Comparison of ENCODE assay signal across 28 cellular contexts in genomic region chr1:149914545-149914944, GRCh38.
"Had no signal": no experiment of that assay in that cellular context is flagged by ENCODE, and none has a peak within 500 bp of the region (broad histone marks: within the 10 kb centered on the region; RNA-seq: fewer than 3 reads in every experiment).

No MANE protein-coding gene starts in this region.

- H3K27ac Mint-ChIP-seq: activated T-cell treated with anti-CD3 and anti-CD28 coated beads, Interleukin-2, amount 50 U/mL, for 72 hours; dendritic cell treated with granulocyte-macrophage colony-stimulating factor and Interleukin-4, amounts not matched to agents 40 ng/mL and 50 ng/mL, for 4 days; endodermal cell; mesothelial cell of epicardium; naive B cell; stimulated activated memory B cell treated with anti-CD40 and anti-IgM and Interleukin-4, amounts not matched to agents 10 μg/mL and 1 μg/mL and 100 μg/mL, for 72 hours; stimulated activated naive CD8-positive, alpha-beta T cell treated with anti-CD3 and anti-CD28 coated beads, Interleukin-15, amount 100 ng/mL, for 72 hours had no signal

- H3K4me3 Mint-ChIP-seq: activated naive CD4-positive, alpha-beta T cell treated with anti-CD3 and anti-CD28 coated beads, Interleukin-2, amount 10 ng/mL, durations not matched to agents 7 days and 5 days; activated T-cell treated with anti-CD3 and anti-CD28 coated beads, Interleukin-2, amount 50 U/mL, for 72 hours; dendritic cell treated with granulocyte-macrophage colony-stimulating factor and Interleukin-4, amounts not matched to agents 40 ng/mL and 50 ng/mL, for 4 days; endodermal cell; stimulated activated memory B cell treated with anti-CD40 and anti-IgM and Interleukin-4, amounts not matched to agents 10 μg/mL and 1 μg/mL and 100 μg/mL, for 72 hours; stimulated activated naive CD8-positive, alpha-beta T cell treated with anti-CD3 and anti-CD28 coated beads, Interleukin-15, amount 100 ng/mL, for 72 hours had no signal

- H3K36me3 ChIP-seq: breast epithelium, pancreas, prostate gland, thyroid gland, upper lobe of left lung, vagina had no signal

- H3K4me1 ChIP-seq: breast epithelium, pancreas, prostate gland had no signal

- DNase-seq: activated CD4-positive, CD25-positive, alpha-beta regulatory T cell treated with anti-CD3 and anti-CD28 coated beads, Interleukin-2, amount 50 U/mL, for 72 hours; activated naive CD4-positive, alpha-beta T cell treated with anti-CD3 and anti-CD28 coated beads, Interleukin-2, amount 10 ng/mL, durations not matched to agents 7 days and 5 days; activated T-cell treated with anti-CD3 and anti-CD28 coated beads, Interleukin-2, amount 50 U/mL, for 72 hours; central memory CD4-positive, alpha-beta T cell; endodermal cell; foreskin fibroblast; head of caudate nucleus; hippocampal formation; left cardiac atrium; left ventricle myocardium superior; naive B cell; nucleus accumbens; pancreas; sigmoid colon; small intestine; stimulated activated CD4-positive, alpha-beta T cell treated with anti-CD3 and anti-CD28 coated beads, Interleukin-4, amount 100 ng/mL, for 24 hours; stimulated activated naive CD8-positive, alpha-beta T cell treated with anti-CD3 and anti-CD28 coated beads, Interleukin-15, amount 100 ng/mL, for 72 hours; T-helper 9 cell; thyroid gland; upper lobe of left lung; WERI-Rb-1 had no signal

- H3K36me3 Mint-ChIP-seq: stimulated activated memory B cell treated with anti-CD40 and anti-IgM and Interleukin-4, amounts not matched to agents 10 μg/mL and 1 μg/mL and 100 μg/mL, for 72 hours had no signal

- ATAC-seq: activated T-cell treated with anti-CD3 and anti-CD28 coated beads, Interleukin-2, amount 50 U/mL, for 72 hours; esophagus mucosa; left cardiac atrium; left ventricle myocardium superior; pancreas; stimulated activated memory B cell treated with anti-CD40 and anti-IgM and Interleukin-4, amounts not matched to agents 10 μg/mL and 1 μg/mL and 100 μg/mL, for 72 hours; stimulated activated naive CD8-positive, alpha-beta T cell treated with anti-CD3 and anti-CD28 coated beads, Interleukin-15, amount 100 ng/mL, for 72 hours had no signal

- H3K9me3 Mint-ChIP-seq: activated naive CD4-positive, alpha-beta T cell treated with anti-CD3 and anti-CD28 coated beads, Interleukin-2, amount 10 ng/mL, durations not matched to agents 7 days and 5 days; activated T-cell treated with anti-CD3 and anti-CD28 coated beads, Interleukin-2, amount 50 U/mL, for 72 hours; dendritic cell treated with granulocyte-macrophage colony-stimulating factor and Interleukin-4, amounts not matched to agents 40 ng/mL and 50 ng/mL, for 4 days; endodermal cell; mesothelial cell of epicardium; stimulated activated memory B cell treated with anti-CD40 and anti-IgM and Interleukin-4, amounts not matched to agents 10 μg/mL and 1 μg/mL and 100 μg/mL, for 72 hours; stimulated activated naive CD8-positive, alpha-beta T cell treated with anti-CD3 and anti-CD28 coated beads, Interleukin-15, amount 100 ng/mL, for 72 hours had no signal

- H3K9me3 ChIP-seq: breast epithelium, pancreas, prostate gland, sigmoid colon, thyroid gland, upper lobe of left lung, vagina had no signal

- H3K27me3 Mint-ChIP-seq: stimulated activated naive CD8-positive, alpha-beta T cell treated with anti-CD3 and anti-CD28 coated beads, Interleukin-15, amount 100 ng/mL, for 72 hours had no signal

- H3K27me3 ChIP-seq: breast epithelium, pancreas, sigmoid colon, thyroid gland, vagina had no signal

- H3K27ac ChIP-seq: breast epithelium, pancreas, prostate gland, sigmoid colon, thyroid gland, upper lobe of left lung, vagina had no signal

- H3K4me3 ChIP-seq: breast epithelium, pancreas, prostate gland, sigmoid colon, thyroid gland, upper lobe of left lung, vagina had no signal
